17 cellular contexts compared by ENCODE assay signal in the genomic region with DNA sequence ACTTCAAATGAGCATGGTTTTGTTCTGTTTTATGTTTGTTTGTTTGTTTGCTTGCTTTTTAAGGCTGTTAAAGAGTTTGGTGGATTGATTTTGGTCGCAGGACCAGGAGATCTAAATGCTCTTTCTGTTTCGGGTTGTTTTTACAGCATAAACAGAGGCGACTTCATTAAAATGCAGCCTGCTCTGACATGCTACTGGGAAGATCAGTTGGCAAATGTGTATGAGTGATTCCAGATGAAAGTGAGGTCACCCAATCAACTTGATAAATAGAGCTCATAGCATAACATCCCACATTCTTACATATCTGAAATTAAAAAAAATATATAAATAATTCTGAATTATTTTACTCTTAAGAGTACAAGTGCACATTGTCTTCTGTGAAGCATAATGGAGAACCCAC.
DNase-seq lines count a peak whose midpoint lies in the region; ATAC-seq and TF ChIP-seq lines count a peak whose summit lies in the region.
"Had no signal": no experiment of that assay in that cellular context is flagged by ENCODE, and none has a peak within 500 bp of the region (broad histone marks: within the 10 kb centered on the region; RNA-seq: fewer than 3 reads in every experiment).

No MANE protein-coding gene starts in this region.

- H3K27ac ChIP-seq in mammary epithelial cell (ENCODE audit: insufficient read depth, low read depth, low read length) (no peak overlapping the region), breast epithelium (no peak overlapping the region)
- H3K27ac ChIP-seq: 22Rv1, A549, BLaER1 had no signal

- no peak for ATAC-seq in HG02884 (IDR thresholded peaks at IDR 0.05; ENCODE audit: unreplicated experiment)
- ATAC-seq: A549 had no signal

- H3K9me3 ChIP-seq in mammary epithelial cell (replicated peaks; ENCODE audit: insufficient read depth, low read length) = no peaks in the 10 kb centered on the region
- H3K9me3 ChIP-seq in breast epithelium = no peaks in the 10 kb centered on the region
- H3K9me3 ChIP-seq: A549, BLaER1 had no signal

- H3K4me3 ChIP-seq in mammary epithelial cell (replicated peaks in 1 of 3; ENCODE audit: insufficient read depth in 1 of 3, low read depth in 2 of 3, low read length in 3 of 3) (no peak overlapping the region), breast epithelium (no peak overlapping the region), fibroblast of mammary gland (ENCODE audit: control insufficient read depth, low read depth, low read length) (no peak overlapping the region)
- H3K4me3 ChIP-seq: A549, BLaER1 had no signal

- H3K36me3 ChIP-seq in mammary epithelial cell (ENCODE audit: insufficient read depth, low read length) (no peaks in the 10 kb centered on the region), breast epithelium (no peaks in the 10 kb centered on the region)
- H3K36me3 ChIP-seq: BLaER1 had no signal

- H2AFZ ChIP-seq in mammary epithelial cell (ENCODE audit: low read depth, low read length) = peak overlapping the region; percentile 67

- CTCF ChIA-PET in mammary epithelial cell (lab: Charles Lee; ENCODE audit: low non-redundant PET) = interaction anchor here (0.6 kb wide), 1 partner anchor 84 kb away, joined by 3 read pairs; no protein-coding TSS in a partner anchor

- H3K4me1 Mint-ChIP-seq in mesothelial cell of epicardium = peaks cover 51% of the 10 kb centered on the region
- H3K4me1 Mint-ChIP-seq: CD14-positive monocyte; CD4-positive, alpha-beta memory T cell had no signal

- no peak overlapping the region for H3K4me3 Mint-ChIP-seq in mesothelial cell of epicardium
- H3K4me3 Mint-ChIP-seq: CD14-positive monocyte; CD4-positive, alpha-beta memory T cell; H9 had no signal

- H4K20me1 ChIP-seq in mammary epithelial cell (ENCODE audit: insufficient read depth, low read length) = no peaks in the 10 kb centered on the region
- H4K20me1 ChIP-seq: BLaER1 had no signal

- no peaks in the 10 kb centered on the region for H3K36me3 Mint-ChIP-seq in mesothelial cell of epicardium
- H3K36me3 Mint-ChIP-seq: CD14-positive monocyte; CD4-positive, alpha-beta memory T cell had no signal

- H3K9ac ChIP-seq in mammary epithelial cell (ENCODE audit: insufficient read depth, low read length) = no peak overlapping the region
- H3K9ac ChIP-seq: BLaER1 had no signal

- H3K27me3 Mint-ChIP-seq in mesothelial cell of epicardium (ENCODE audit: low read depth) = peaks cover 2% of the 10 kb centered on the region
- H3K27me3 Mint-ChIP-seq: CD4-positive, alpha-beta memory T cell had no signal

- no TSS peak for BruUV-seq in mammary epithelial cell (replicated peaks; lab: Mats Ljungman, UMichigan)

- DNase-seq in mammary epithelial cell (no peak), breast epithelium (ENCODE audit: low spot score in 2 of 2) (no peak), fibroblast of mammary gland (ENCODE audit: low read depth) (peak; percentile 15), mesothelial cell of epicardium (ENCODE audit: low spot score in 2 of 2, unreplicated experiment in 2 of 2) (no peak), superior temporal gyrus (ENCODE audit: extremely low spot score) (no peak)
- DNase-seq in activated CD4-positive, CD25-positive, alpha-beta regulatory T cell (lab: John Stamatoyannopoulos, UW) = no peak
- DNase-seq: CD4-positive, alpha-beta memory T cell; DMS153; DMS79; GDM1; H9; IMR-90 had no signal

- TF ChIP-seq CTCF in mammary epithelial cell (conservative IDR thresholded peaks at IDR 0.05 in 1 of 2, IDR thresholded peaks at IDR 0.05 in 1 of 2; ENCODE audit: extremely low read depth in 1 of 2, insufficient read depth in 1 of 2, low read depth in 1 of 2, low read length in 2 of 2) = no peak
- no peak for TF ChIP-seq CTCF in breast epithelium (IDR thresholded peaks at IDR 0.05)
- TF ChIP-seq CTCF in fibroblast of mammary gland (conservative IDR thresholded peaks at IDR 0.05; ENCODE audit: control insufficient read depth, insufficient read depth, low read depth, low read length) = no peak
- no peak for TF ChIP-seq CTCF in mesothelial cell of epicardium (IDR thresholded peaks at IDR 0.05; ENCODE audit: unreplicated experiment)

- no peak overlapping the region for H3K4me2 ChIP-seq in mammary epithelial cell (ENCODE audit: insufficient read depth, low read depth, low read length)
- H3K4me2 ChIP-seq: A549, BLaER1 had no signal

- 3% methylated on average over 3 of the region's 3 CpGs for WGBS in mammary epithelial cell (ENCODE audit: low coverage, missing lambda C conversion rate)

- peaks cover 3% of the 10 kb centered on the region for H3K4me1 ChIP-seq in mammary epithelial cell (ENCODE audit: insufficient read depth, low read length)
- H3K4me1 ChIP-seq in breast epithelium = no peaks in the 10 kb centered on the region
- H3K4me1 ChIP-seq: A549, BLaER1 had no signal

- dilution Hi-C loops in mammary epithelial cell (cut with HindIII; ENCODE audit: low sequenced_read_pairs) = no loop called here

- peak overlapping the region; percentile 74 for H3K27ac Mint-ChIP-seq in mesothelial cell of epicardium
- H3K27ac Mint-ChIP-seq: CD14-positive monocyte; CD4-positive, alpha-beta memory T cell; H9 had no signal

- no peaks in the 10 kb centered on the region for H3K79me2 ChIP-seq in mammary epithelial cell (ENCODE audit: insufficient read depth, low read length)

- TF ChIP-seq POLR2A in breast epithelium (IDR thresholded peaks at IDR 0.05) = no peak

- no peaks in the 10 kb centered on the region for H3K9me3 Mint-ChIP-seq in mesothelial cell of epicardium
- H3K9me3 Mint-ChIP-seq: H9 had no signal

- H3K27me3 ChIP-seq in mammary epithelial cell (ENCODE audit: insufficient read depth, low read length) = no peaks in the 10 kb centered on the region
- no peaks in the 10 kb centered on the region for H3K27me3 ChIP-seq in breast epithelium
- H3K27me3 ChIP-seq: BLaER1 had no signal

- in situ Hi-C loops in mammary epithelial cell (cut with MboI; ENCODE audit: low sequenced_read_pairs in 2 of 2) = no loop called here

- intact Hi-C loops in mammary epithelial cell (cut with micrococcal nuclease) (no loop called here), breast epithelium (cut with DNase I; ENCODE audit: low total_unique reads) (no loop called here)
